ENCODE assay signal across 24 cellular contexts in the genomic region with DNA sequence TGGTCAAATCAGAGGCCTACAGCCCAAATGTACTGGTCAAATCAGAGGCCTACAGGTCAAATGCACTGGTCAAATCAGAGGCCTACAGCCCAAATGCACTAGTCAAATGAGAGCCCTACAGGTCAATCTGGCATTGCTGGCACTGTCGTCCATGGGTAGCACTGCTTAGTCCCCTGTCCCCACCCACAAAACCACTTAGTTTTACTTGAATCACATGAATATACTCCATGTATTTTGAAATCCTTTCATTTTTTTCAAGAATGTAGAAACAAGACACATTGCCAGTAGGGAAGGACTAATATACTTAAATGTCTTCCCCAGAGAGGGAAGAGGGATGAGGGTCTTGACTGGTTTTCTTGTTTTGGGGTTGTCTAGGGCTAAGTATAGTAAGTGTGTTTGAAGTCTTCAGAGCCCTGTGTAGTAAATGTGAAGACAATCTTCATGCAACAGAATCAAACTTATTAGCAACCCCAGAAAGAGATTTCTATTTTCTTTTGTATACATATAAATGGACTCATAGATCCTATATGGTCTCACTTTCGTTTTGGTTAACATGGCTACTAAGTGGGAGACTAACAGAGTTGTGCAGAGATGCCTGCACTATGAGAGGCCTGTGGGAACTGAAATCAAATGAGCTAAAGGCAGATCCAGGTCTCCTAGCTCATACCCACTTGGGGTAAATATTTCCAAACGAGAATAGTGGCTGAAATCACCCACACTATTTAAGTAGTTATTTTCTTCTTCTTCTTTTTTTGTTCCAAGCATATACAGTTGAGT.
"Had no signal": no experiment of that assay in that cellular context is flagged by ENCODE, and none has a peak within 500 bp of the region (broad histone marks: within the 10 kb centered on the region; RNA-seq: fewer than 3 reads in every experiment).

No MANE protein-coding gene starts in this region.

- H3K27me3 Mint-ChIP-seq: dendritic cell treated with granulocyte-macrophage colony-stimulating factor and Interleukin-4, amounts not matched to agents 40 ng/mL and 50 ng/mL, for 4 days; T-helper 17 cell had no signal

- H3K9me3 ChIP-seq: mucosa of descending colon, testis, transverse colon had no signal

- ATAC-seq: esophagus mucosa, left cardiac atrium, left ventricle myocardium superior, mucosa of descending colon, right cardiac atrium, T-helper 17 cell had no signal

- H3K4me1 ChIP-seq: testis had no signal

- H3K4me1 Mint-ChIP-seq: nephron, T-helper 17 cell had no signal

- H3K27ac ChIP-seq: brain microvascular endothelial cell, testis, transverse colon had no signal

- H3K27ac Mint-ChIP-seq: activated T-helper 2 cell treated with anti-CD3 and anti-CD28 coated beads, Interferon-gamma antibody, Interleukin-2, Interleukin-4, amounts not matched to agents 10 μg/mL and 5 μg/mL and 100 μg/mL, durations not matched to agents 14 hours and 24 hours and 36 hours; dendritic cell treated with granulocyte-macrophage colony-stimulating factor and Interleukin-4, amounts not matched to agents 40 ng/mL and 50 ng/mL, for 4 days; endodermal cell; nephron; T-helper 17 cell had no signal

- H3K27me3 ChIP-seq: brain microvascular endothelial cell, testis, transverse colon had no signal

- H3K4me3 Mint-ChIP-seq: dendritic cell treated with granulocyte-macrophage colony-stimulating factor and Interleukin-4, amounts not matched to agents 40 ng/mL and 50 ng/mL, for 4 days; endodermal cell; nephron; T-helper 17 cell had no signal

- H3K9me3 Mint-ChIP-seq: activated T-helper 2 cell treated with anti-CD3 and anti-CD28 coated beads, Interferon-gamma antibody, Interleukin-2, Interleukin-4, amounts not matched to agents 10 μg/mL and 5 μg/mL and 100 μg/mL, durations not matched to agents 14 hours and 24 hours and 36 hours; endodermal cell; nephron had no signal

- H3K4me3 ChIP-seq: mucosa of descending colon, testis, transverse colon had no signal

- DNase-seq: activated CD4-positive, CD25-positive, alpha-beta regulatory T cell treated with anti-CD3 and anti-CD28 coated beads, Interleukin-2, amount 50 U/mL, for 72 hours; activated naive CD4-positive, alpha-beta T cell; amniotic stem cell; brain microvascular endothelial cell; endodermal cell; foreskin fibroblast; head of caudate nucleus; hippocampal formation; left cardiac atrium; left ventricle myocardium superior; mucosa of descending colon; posterior cingulate gyrus; right cardiac atrium; stimulated activated CD4-positive, alpha-beta T cell treated with anti-CD3 and anti-CD28 coated beads, Interleukin-15, amount 100 ng/mL, for 24 hours; stimulated activated CD4-positive, alpha-beta T cell treated with anti-CD3 and anti-CD28 coated beads, Interleukin-2, amount 100 ng/mL, for 24 hours; stimulated activated naive CD4-positive, alpha-beta T cell; T-helper 17 cell; T1000; testis; transverse colon had no signal
